In genomic region chr4:154743683-154744340, GRCh38 we compare ENCODE assay signal across 8 cellular contexts. TPM values are rescaled to one million over a fixed set of nuclear protein-coding genes. Genes with fewer than 3 reads are reported as not detected.
DNase-seq lines count a peak whose midpoint lies in the region; ATAC-seq, FAIRE-seq and TF ChIP-seq lines count a peak whose summit lies in the region.

TSS of gene LRAT (plus strand) at chr4:154744000. CDS start at chr4:154744327, 327 bp downstream.

- peak; percentile 87 for DNase-seq in 8988T
- peak; percentile 13 for DNase-seq in NCI-H2171 (lab: John Stamatoyannopoulos, UW)
- DNase-seq in activated naive CD4-positive, alpha-beta T cell treated with anti-CD3 and anti-CD28 coated beads, Interleukin-2, amount 50 U/mL, for 16 hours: peak; percentile 36
- DNase-seq in Right ventricle myocardium superior: peak; percentile 56
- DNase-seq in pancreas: peak; percentile 76 to 89 (median 80)
- DNase-seq in NCI-H524 (lab: John Stamatoyannopoulos, UW): no peak

- no peak for FAIRE-seq in pancreas (lab: Jason Lieb, UNC)

- 0 to 1% methylated on average over 55 of the region's 55 CpGs for WGBS in pancreas, 2 donors

- peak within 1 kb of the TSS in 1 of 4 donors; percentile 24 for H3K27ac ChIP-seq in pancreas

- peak within 1 kb of the TSS; percentile 34 to 70 (median 52) for H3K4me3 ChIP-seq in pancreas

- peak; percentile 90 for ATAC-seq in GM19324 (IDR thresholded peaks at IDR 0.05; ENCODE audit: low FRiP score, unreplicated experiment)
- ATAC-seq in Right ventricle myocardium superior (ENCODE audit: poor library complexity): peak; percentile 74
- peak; percentile 94 to 97 (median 96) for ATAC-seq in pancreas
- no peak for ATAC-seq in HG03196 (IDR thresholded peaks at IDR 0.05; ENCODE audit: unreplicated experiment)

- TF ChIP-seq CTCF in pancreas (IDR thresholded peaks at IDR 0.05): peak in 3 of 4 donors; percentile 14 to 35 (median 33)

- H3K36me3 ChIP-seq in pancreas: no peaks in the 10 kb centered on the region

- no peaks in the 10 kb centered on the region for H3K27me3 ChIP-seq in pancreas

- no peaks in the 10 kb centered on the region for H3K9me3 ChIP-seq in pancreas

- intact Hi-C loops in Right ventricle myocardium superior (cut with DNase I): no loop called here
- intact Hi-C loops in pancreas (cut with DNase I): no loop called here

- peaks cover 0 to 7% (median 4%) of the 10 kb centered on the region in 3 donors for H3K4me1 ChIP-seq in pancreas

RNA-seq across cellular contexts. Expression of gene LRAT, which starts in this region (rescaled TPM):
- total RNA-seq in Right ventricle myocardium superior: not detected
- total RNA-seq in pancreas: under 1 TPM; 0.28 to 0.75 (median 0.48) TPM
- polyA plus RNA-seq in pancreas: under 1 TPM; 0.15 to 0.75 TPM

Comparison
In these comparisons a context has a peak if more than half of its experiments do, and no peak if none do; other contexts are left out.
1. Peak in DNase-seq and ATAC-seq in Right ventricle myocardium superior; RNA of the gene not detected or under 1 TPM.
2. Peak in DNase-seq, ATAC-seq and H3K4me3 ChIP-seq in pancreas; RNA of the gene not detected or under 1 TPM.
3. DNase-seq: peak in 8988T (single experiment), NCI-H2171 (single experiment) and activated naive CD4-positive, alpha-beta T cell treated with anti-CD3 and anti-CD28 coated beads, Interleukin-2, amount 50 U/mL, for 16 hours (single experiment); none in NCI-H524 (0 of 2).